ENCODE assay signal across 8 cellular contexts in genomic region chr17:36933174-36934143, GRCh38. TPM values are rescaled to one million over a fixed set of nuclear protein-coding genes. Genes with fewer than 3 reads are reported as not detected.
DNase-seq lines count a peak whose midpoint lies in the region; ATAC-seq and TF ChIP-seq lines count a peak whose summit lies in the region.
"Had no signal": no experiment of that assay in that cellular context is flagged by ENCODE, and none has a peak within 500 bp of the region (broad histone marks: within the 10 kb centered on the region; RNA-seq: fewer than 3 reads in every experiment).

No MANE protein-coding gene starts in this region.

- no peaks in the 10 kb centered on the region for H3K9me3 Mint-ChIP-seq in T-cell

- no peak overlapping the region for H3K9ac ChIP-seq in fibroblast of lung (ENCODE audit: insufficient read depth, low read length)

- H3K4me2 ChIP-seq in fibroblast of lung (ENCODE audit: extremely low read depth, insufficient read depth, low read length) (peak overlapping the region; percentile 23), osteoblast (ENCODE audit: insufficient read depth, low read length) (peak overlapping the region; percentile 7)

- H3K4me1 ChIP-seq in fibroblast of lung (ENCODE audit: control insufficient read depth, extremely low read depth, insufficient read depth, low read length) (no peaks in the 10 kb centered on the region), osteoblast (ENCODE audit: insufficient read depth, low read length) (no peaks in the 10 kb centered on the region)

- no peak for ATAC-seq in T-cell (replicated peaks in 1 of 4)
- ATAC-seq in GM18909 (IDR thresholded peaks at IDR 0.05; ENCODE audit: poor library complexity, unreplicated experiment), result no peak

- H3K36me3 Mint-ChIP-seq in T-cell, result no peaks in the 10 kb centered on the region

- H4K20me1 ChIP-seq in fibroblast of lung (ENCODE audit: control insufficient read depth, extremely low read depth, insufficient read depth, low read length), result no peaks in the 10 kb centered on the region
- peaks cover 14% of the 10 kb centered on the region for H4K20me1 ChIP-seq in osteoblast (ENCODE audit: insufficient read depth, low read length)

- CTCF ChIA-PET in T-cell (lab: Charles Lee), result interaction anchor here in 1 of 2 donors (0.6 kb wide), 1 partner anchor 114 kb away, joined by 4 read pairs; no protein-coding TSS in a partner anchor

- no peak overlapping the region for H2AFZ ChIP-seq in fibroblast of lung (ENCODE audit: low read length)
- H2AFZ ChIP-seq in osteoblast (ENCODE audit: low read length), result no peak overlapping the region

- POLR2A ChIA-PET in T-cell (lab: Charles Lee), result no interaction called here

- peaks cover 75 to 94% of the 10 kb centered on the region in 2 donors for H3K27me3 Mint-ChIP-seq in T-cell

- H3K79me2 ChIP-seq in fibroblast of lung (ENCODE audit: control insufficient read depth, insufficient read depth, low read length) (no peaks in the 10 kb centered on the region), osteoblast (ENCODE audit: insufficient read depth, low read length) (no peaks in the 10 kb centered on the region)

- peak overlapping the region; percentile 43 to 75 (median 49) for H3K4me3 Mint-ChIP-seq in T-cell

- H3K9me3 ChIP-seq in fibroblast of lung (ENCODE audit: control insufficient read depth, insufficient read depth, low read depth, low read length), result no peaks in the 10 kb centered on the region
- H3K9me3 ChIP-seq in osteoblast (ENCODE audit: low read depth, low read length), result no peaks in the 10 kb centered on the region
- no peaks in the 10 kb centered on the region for H3K9me3 ChIP-seq in WERI-Rb-1 (ENCODE audit: severe bottlenecking)

- H3K4me1 Mint-ChIP-seq in T-cell, result peaks cover 58 to 73% (median 59%) of the 10 kb centered on the region in 3 donors

- H3K36me3 ChIP-seq in fibroblast of lung (ENCODE audit: control insufficient read depth, insufficient read depth, low read length) (no peaks in the 10 kb centered on the region), osteoblast (ENCODE audit: insufficient read depth, low read length) (no peaks in the 10 kb centered on the region), WERI-Rb-1 (no peaks in the 10 kb centered on the region)

- H3K27ac ChIP-seq in fibroblast of lung (ENCODE audit: insufficient read depth, low read length) (no peak overlapping the region), osteoblast (ENCODE audit: low read depth, low read length) (no peak overlapping the region), WERI-Rb-1 (no peak overlapping the region)

- no peak overlapping the region for H3K4me3 ChIP-seq in fibroblast of lung (replicated peaks in 1 of 4; ENCODE audit: control extremely low read depth in 1 of 4, insufficient read depth in 1 of 4, low read depth in 3 of 4, low read length in 4 of 4)
- H3K4me3 ChIP-seq in osteoblast (ENCODE audit: insufficient read depth, low read length), result no peak overlapping the region
- H3K4me3 ChIP-seq in WERI-Rb-1 (ENCODE audit: low read depth, low read length), result no peak overlapping the region

- peak overlapping the region in 1 of 2 donors; percentile 73 for H3K27ac Mint-ChIP-seq in T-cell

- TF ChIP-seq CTCF in GM10266 (IDR thresholded peaks at IDR 0.05; ENCODE audit: control insufficient read depth, insufficient read depth, low read depth, missing control alignments) (no peak), fibroblast of lung (conservative IDR thresholded peaks at IDR 0.05 in 1 of 2, IDR thresholded peaks at IDR 0.05 in 1 of 2; ENCODE audit: low read depth in 1 of 2, low read length in 2 of 2) (no peak), osteoblast (IDR thresholded peaks at IDR 0.05; ENCODE audit: extremely low read depth, low read depth, low read length) (no peak), WERI-Rb-1 (IDR thresholded peaks at IDR 0.05; ENCODE audit: low read depth, low read length) (no peak)

- DNase-seq in GM10266 (ENCODE audit: extremely low spot score) (peak; percentile 48), T-cell (peak in 1 of 34 experiments; percentile 7), fibroblast of lung (ENCODE audit: low read depth in 2 of 2) (no peak), osteoblast (ENCODE audit: insufficient read length, low spot score, missing footprints) (peak; percentile 91), T1000 (lab: John Stamatoyannopoulos, UW) (no peak), WERI-Rb-1 (no peak)
- DNase-seq: NCI-H2081 had no signal

- peaks cover 99% of the 10 kb centered on the region for H3K27me3 ChIP-seq in fibroblast of lung (ENCODE audit: control insufficient read depth, insufficient read depth, low read length)
- H3K27me3 ChIP-seq in osteoblast (ENCODE audit: insufficient read depth, low read length), result peaks cover 99% of the 10 kb centered on the region
- H3K27me3 ChIP-seq in WERI-Rb-1 (ENCODE audit: insufficient read depth, low read depth, severe bottlenecking), result peaks cover 98% of the 10 kb centered on the region

RNA-seq across cellular contexts. Expression of gene LHX1, which starts 3.8 kb away (rescaled TPM):
- total RNA-seq in T-cell (not detected), fibroblast of lung (not detected in 2 replicates), osteoblast (not detected in 2 replicates)
- not detected in 2 replicates for polyA plus RNA-seq in fibroblast of lung
- not detected in 2 replicates for polyA plus RNA-seq in fibroblast of lung (2012)
- polyA minus RNA-seq in fibroblast of lung (ENCODE audit: low replicate concordance), result not detected in 2 replicates

RNA-seq across cellular contexts. Expression of gene AATF, which starts 15.3 kb away (rescaled TPM):
- total RNA-seq in T-cell, result 10 to 100 TPM; 52.5 to 65.0 (median 59.7) TPM
- total RNA-seq in fibroblast of lung, result 30.0 and 30.7 TPM in 2 replicates
- polyA plus RNA-seq in fibroblast of lung, result 11.9 and 22.6 TPM in 2 replicates
- 32.2 and 48.4 TPM in 2 replicates for polyA plus RNA-seq in fibroblast of lung (2012)
- polyA minus RNA-seq in fibroblast of lung (ENCODE audit: low replicate concordance), result 16.8 and 42.3 TPM in 2 replicates
- total RNA-seq in osteoblast, result 22.4 and 24.2 TPM in 2 replicates

Comparison
In these comparisons a context has a peak if more than half of its experiments do, and no peak if none do; other contexts are left out.
1. DNase-seq: peak in GM10266 (single experiment) and osteoblast (single experiment); none in fibroblast of lung (0 of 2), T1000 (single experiment) and WERI-Rb-1 (single experiment).